11 cellular contexts compared by ENCODE assay signal in genomic region chr1:10170362-10170665, GRCh38. TPM values are rescaled to one million over a fixed set of nuclear protein-coding genes. Genes with fewer than 3 reads are reported as not detected.
DNase-seq lines count a peak whose midpoint lies in the region; ATAC-seq, FAIRE-seq and TF ChIP-seq lines count a peak whose summit lies in the region.
"Had no signal": no experiment of that assay in that cellular context is flagged by ENCODE, and none has a peak within 500 bp of the region (broad histone marks: within the 10 kb centered on the region; RNA-seq: fewer than 3 reads in every experiment).

No MANE protein-coding gene starts in this region.

- TF ChIP-seq POLR2A in GM12891 (IDR thresholded peaks at IDR 0.05; ENCODE audit: low read depth, low read length) (no peak), gastroesophageal sphincter (IDR thresholded peaks at IDR 0.05) (no peak)

- H3K4me1 ChIP-seq in foreskin keratinocyte (no peaks in the 10 kb centered on the region), gastroesophageal sphincter (no peaks in the 10 kb centered on the region)

- peaks cover 0 to 97% of the 10 kb centered on the region in 2 donors for H3K36me3 ChIP-seq in gastroesophageal sphincter

- no peak overlapping the region for H3K27ac ChIP-seq in foreskin keratinocyte
- H3K27ac ChIP-seq in gastroesophageal sphincter = no peak overlapping the region

- WGBS in gastroesophageal sphincter (ENCODE audit: low coverage in 1 of 2), 2 donors = 78 to 95% methylated on average over 2 of the region's 2 CpGs

- peak; percentile 57 for ATAC-seq in GM21381 (IDR thresholded peaks at IDR 0.05; ENCODE audit: unreplicated experiment)
- no peak for ATAC-seq in foreskin keratinocyte
- ATAC-seq in GM19023 (IDR thresholded peaks at IDR 0.05; ENCODE audit: unreplicated experiment) = no peak
- no peak for ATAC-seq in gastroesophageal sphincter

- H3K9me3 ChIP-seq in gastroesophageal sphincter = no peaks in the 10 kb centered on the region
- H3K9me3 ChIP-seq: pancreas had no signal

- no peak for TF ChIP-seq CTCF in foreskin keratinocyte (conservative IDR thresholded peaks at IDR 0.05)
- TF ChIP-seq CTCF in gastroesophageal sphincter (IDR thresholded peaks at IDR 0.05) = no peak

- DNase-seq in GM12891 (ENCODE audit: insufficient read length, low spot score) = peak; percentile 25
- DNase-seq in NOMO-1 treated with dmso at 0.1 percent for 144 hours (lab: John Stamatoyannopoulos, UW; ENCODE audit: unreplicated experiment) = peak; percentile 22
- DNase-seq in foreskin keratinocyte = peak; percentile 35 to 41
- no peak for DNase-seq in T-helper 9 cell
- DNase-seq in NCI-H446 (lab: John Stamatoyannopoulos, UW) = no peak
- DNase-seq: NCI-H2171 treated with DMSO at 0.1 percent for 48 hours, pancreas had no signal

- peak; percentile 86 for FAIRE-seq in GM12891 (lab: Jason Lieb, UNC)
- FAIRE-seq: islet of Langerhans, pancreas had no signal

- no peak overlapping the region for H3K4me3 ChIP-seq in gastroesophageal sphincter
- H3K4me3 ChIP-seq: pancreas had no signal

- H3K27me3 ChIP-seq in foreskin keratinocyte (no peaks in the 10 kb centered on the region), gastroesophageal sphincter (no peaks in the 10 kb centered on the region)
- H3K27me3 ChIP-seq: pancreas had no signal

- TF ChIP-seq EP300 in gastroesophageal sphincter (IDR thresholded peaks at IDR 0.05) = no peak

TF ChIP-seq in GM12891, 5 proteins besides CTCF, POLR2A, EP300 and RAD21:
- TF ChIP-seq POU2F2 (IDR thresholded peaks at IDR 0.05; ENCODE audit: low read depth, low read length) = no peak
- TF ChIP-seq TAF1 (IDR thresholded peaks at IDR 0.05; ENCODE audit: low read depth, low read length) = no peak
- TF ChIP-seq POLR2AphosphoS5 (IDR thresholded peaks at IDR 0.05; ENCODE audit: low read depth, low read length) = no peak
- TF ChIP-seq PAX5 (IDR thresholded peaks at IDR 0.05; ENCODE audit: insufficient read depth, low read length, severe bottlenecking) = no peak
- TF ChIP-seq SPI1 (IDR thresholded peaks at IDR 0.05; ENCODE audit: low read depth, low read length) = no peak

RNA-seq across cellular contexts. Expression of gene KIF1B, which starts 40.1 kb away (rescaled TPM):
- 0.94 TPM for polyA plus RNA-seq in GM12891 (2012; ENCODE audit: low read depth, missing spikeins)
- total RNA-seq in foreskin keratinocyte = 24.9 and 26.2 TPM in 2 replicates
- 4.5 and 4.9 TPM in 2 replicates for polyA plus RNA-seq in foreskin keratinocyte
- 10 to 100 TPM; 63.1 to 83.8 (median 71.2) TPM for total RNA-seq in gastroesophageal sphincter

Comparison
In these comparisons a context has a peak if more than half of its experiments do, and no peak if none do; other contexts are left out.
1. DNase-seq: peak in GM12891 (single experiment), NOMO-1 treated with dmso at 0.1 percent for 144 hours (single experiment) and foreskin keratinocyte (2 of 2); none in T-helper 9 cell (single experiment) and NCI-H446 (0 of 2).